Comparison of ENCODE assay signal across 1 cellular context in genomic region chr19:5827891-5828660, GRCh38.
TF ChIP-seq lines count a peak whose summit lies in the region.

No MANE protein-coding gene starts in this region.

TF ChIP-seq in GM12878, 131 proteins besides CTCF, POLR2A, EP300 and RAD21 (continues in another document):
- no peak for TF ChIP-seq RB1 (IDR thresholded peaks at IDR 0.05; ENCODE audit: borderline replicate concordance)
- no peak for TF ChIP-seq KDM1A (IDR thresholded peaks at IDR 0.05; ENCODE audit: borderline replicate concordance)
- no peak for TF ChIP-seq IRF5 (IDR thresholded peaks at IDR 0.05; ENCODE audit: borderline replicate concordance)
- TF ChIP-seq ZNF622 (IDR thresholded peaks at IDR 0.05) = no peak
- TF ChIP-seq RFX5 (IDR thresholded peaks at IDR 0.05; ENCODE audit: low read depth, low read length) = no peak
- no peak for TF ChIP-seq NR2C2 (IDR thresholded peaks at IDR 0.05; ENCODE audit: borderline replicate concordance, control insufficient read depth, insufficient read length, low read depth)
- TF ChIP-seq SUZ12 (IDR thresholded peaks at IDR 0.05; ENCODE audit: unreplicated experiment) = no peak
- TF ChIP-seq CUX1 (IDR thresholded peaks at IDR 0.05; ENCODE audit: insufficient replicate concordance, low read depth, low read length) = no peak
- no peak for TF ChIP-seq BCL11A (IDR thresholded peaks at IDR 0.05; ENCODE audit: low read depth, low read length)
- TF ChIP-seq NFXL1 (IDR thresholded peaks at IDR 0.05; ENCODE audit: borderline replicate concordance) = no peak
- no peak for TF ChIP-seq SRF (IDR thresholded peaks at IDR 0.05; ENCODE audit: low read depth in 2 of 2, low read length in 2 of 2)
- TF ChIP-seq, protein P1, sequence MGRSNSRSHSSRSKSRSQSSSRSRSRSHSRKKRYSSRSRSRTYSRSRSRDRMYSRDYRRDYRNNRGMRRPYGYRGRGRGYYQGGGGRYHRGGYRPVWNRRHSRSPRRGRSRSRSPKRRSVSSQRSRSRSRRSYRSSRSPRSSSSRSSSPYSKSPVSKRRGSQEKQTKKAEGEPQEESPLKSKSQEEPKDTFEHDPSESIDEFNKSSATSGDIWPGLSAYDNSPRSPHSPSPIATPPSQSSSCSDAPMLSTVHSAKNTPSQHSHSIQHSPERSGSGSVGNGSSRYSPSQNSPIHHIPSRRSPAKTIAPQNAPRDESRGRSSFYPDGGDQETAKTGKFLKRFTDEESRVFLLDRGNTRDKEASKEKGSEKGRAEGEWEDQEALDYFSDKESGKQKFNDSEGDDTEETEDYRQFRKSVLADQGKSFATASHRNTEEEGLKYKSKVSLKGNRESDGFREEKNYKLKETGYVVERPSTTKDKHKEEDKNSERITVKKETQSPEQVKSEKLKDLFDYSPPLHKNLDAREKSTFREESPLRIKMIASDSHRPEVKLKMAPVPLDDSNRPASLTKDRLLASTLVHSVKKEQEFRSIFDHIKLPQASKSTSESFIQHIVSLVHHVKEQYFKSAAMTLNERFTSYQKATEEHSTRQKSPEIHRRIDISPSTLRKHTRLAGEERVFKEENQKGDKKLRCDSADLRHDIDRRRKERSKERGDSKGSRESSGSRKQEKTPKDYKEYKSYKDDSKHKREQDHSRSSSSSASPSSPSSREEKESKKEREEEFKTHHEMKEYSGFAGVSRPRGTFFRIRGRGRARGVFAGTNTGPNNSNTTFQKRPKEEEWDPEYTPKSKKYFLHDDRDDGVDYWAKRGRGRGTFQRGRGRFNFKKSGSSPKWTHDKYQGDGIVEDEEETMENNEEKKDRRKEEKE (IDR thresholded peaks at IDR 0.05) = no peak
- TF ChIP-seq EGR1 (IDR thresholded peaks at IDR 0.05; ENCODE audit: borderline replicate concordance in 1 of 2, low read depth in 2 of 2, low read length in 2 of 2) = no peak
- no peak for TF ChIP-seq IKZF2 (IDR thresholded peaks at IDR 0.05)
- no peak for TF ChIP-seq HDAC2 (IDR thresholded peaks at IDR 0.05)
- no peak for TF ChIP-seq SMAD1 (IDR thresholded peaks at IDR 0.05; ENCODE audit: low read depth, partially characterized antibody)
- TF ChIP-seq LARP7 (IDR thresholded peaks at IDR 0.05) = peak; percentile 44; the same call in 1 of the 2 replicates
- TF ChIP-seq CBFB (IDR thresholded peaks at IDR 0.05; ENCODE audit: low read depth) = peak; percentile 94
- peak; percentile 72; the same call in 1 of the 2 replicates for TF ChIP-seq POLR2AphosphoS2 (IDR thresholded peaks at IDR 0.05; ENCODE audit: low read depth, low read length)
- TF ChIP-seq RELB (IDR thresholded peaks at IDR 0.05; ENCODE audit: low read depth) = no peak
- TF ChIP-seq, protein P2, sequence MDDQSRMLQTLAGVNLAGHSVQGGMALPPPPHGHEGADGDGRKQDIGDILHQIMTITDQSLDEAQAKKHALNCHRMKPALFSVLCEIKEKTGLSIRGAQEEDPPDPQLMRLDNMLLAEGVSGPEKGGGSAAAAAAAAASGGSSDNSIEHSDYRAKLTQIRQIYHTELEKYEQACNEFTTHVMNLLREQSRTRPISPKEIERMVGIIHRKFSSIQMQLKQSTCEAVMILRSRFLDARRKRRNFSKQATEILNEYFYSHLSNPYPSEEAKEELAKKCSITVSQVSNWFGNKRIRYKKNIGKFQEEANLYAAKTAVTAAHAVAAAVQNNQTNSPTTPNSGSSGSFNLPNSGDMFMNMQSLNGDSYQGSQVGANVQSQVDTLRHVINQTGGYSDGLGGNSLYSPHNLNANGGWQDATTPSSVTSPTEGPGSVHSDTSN (IDR thresholded peaks at IDR 0.05; ENCODE audit: insufficient replicate concordance, low read depth, low read length) = peak; percentile 4
- TF ChIP-seq SPI1 (IDR thresholded peaks at IDR 0.05; ENCODE audit: borderline replicate concordance, insufficient read depth, low read depth, low read length) = no peak
- no peak for TF ChIP-seq FOXM1 (IDR thresholded peaks at IDR 0.05; ENCODE audit: low read depth, low read length)
- TF ChIP-seq, protein P3, sequence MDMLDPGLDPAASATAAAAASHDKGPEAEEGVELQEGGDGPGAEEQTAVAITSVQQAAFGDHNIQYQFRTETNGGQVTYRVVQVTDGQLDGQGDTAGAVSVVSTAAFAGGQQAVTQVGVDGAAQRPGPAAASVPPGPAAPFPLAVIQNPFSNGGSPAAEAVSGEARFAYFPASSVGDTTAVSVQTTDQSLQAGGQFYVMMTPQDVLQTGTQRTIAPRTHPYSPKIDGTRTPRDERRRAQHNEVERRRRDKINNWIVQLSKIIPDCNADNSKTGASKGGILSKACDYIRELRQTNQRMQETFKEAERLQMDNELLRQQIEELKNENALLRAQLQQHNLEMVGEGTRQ (IDR thresholded peaks at IDR 0.05; ENCODE audit: borderline replicate concordance, low read depth, low read length) = no peak
- TF ChIP-seq JUND (IDR thresholded peaks at IDR 0.05; ENCODE audit: low read depth, low read length) = no peak
- TF ChIP-seq WRNIP1 (IDR thresholded peaks at IDR 0.05; ENCODE audit: borderline replicate concordance, low read depth, low read length) = no peak
- TF ChIP-seq PRDM15 (CRISPR knock-in tag; IDR thresholded peaks at IDR 0.05) = no peak
- peak in 1 of 2 experiments; percentile 66; a peak in 2 of 4 replicates for TF ChIP-seq BHLHE40 (IDR thresholded peaks at IDR 0.05; ENCODE audit: borderline replicate concordance in 1 of 2, low read depth in 2 of 2, low read length in 1 of 2)
- TF ChIP-seq STAT3 (IDR thresholded peaks at IDR 0.05; ENCODE audit: low read depth, low read length) = no peak
- TF ChIP-seq NKRF (conservative IDR thresholded peaks at IDR 0.05) = no peak
- no peak for TF ChIP-seq RUNX3 (IDR thresholded peaks at IDR 0.05; ENCODE audit: low read length)
- TF ChIP-seq EZH2 (IDR thresholded peaks at IDR 0.05; ENCODE audit: borderline replicate concordance, control insufficient read depth, low read depth, low read length) = no peak
- TF ChIP-seq CBX3 (IDR thresholded peaks at IDR 0.05; ENCODE audit: borderline replicate concordance, low read depth) = no peak
- TF ChIP-seq, protein P4, sequence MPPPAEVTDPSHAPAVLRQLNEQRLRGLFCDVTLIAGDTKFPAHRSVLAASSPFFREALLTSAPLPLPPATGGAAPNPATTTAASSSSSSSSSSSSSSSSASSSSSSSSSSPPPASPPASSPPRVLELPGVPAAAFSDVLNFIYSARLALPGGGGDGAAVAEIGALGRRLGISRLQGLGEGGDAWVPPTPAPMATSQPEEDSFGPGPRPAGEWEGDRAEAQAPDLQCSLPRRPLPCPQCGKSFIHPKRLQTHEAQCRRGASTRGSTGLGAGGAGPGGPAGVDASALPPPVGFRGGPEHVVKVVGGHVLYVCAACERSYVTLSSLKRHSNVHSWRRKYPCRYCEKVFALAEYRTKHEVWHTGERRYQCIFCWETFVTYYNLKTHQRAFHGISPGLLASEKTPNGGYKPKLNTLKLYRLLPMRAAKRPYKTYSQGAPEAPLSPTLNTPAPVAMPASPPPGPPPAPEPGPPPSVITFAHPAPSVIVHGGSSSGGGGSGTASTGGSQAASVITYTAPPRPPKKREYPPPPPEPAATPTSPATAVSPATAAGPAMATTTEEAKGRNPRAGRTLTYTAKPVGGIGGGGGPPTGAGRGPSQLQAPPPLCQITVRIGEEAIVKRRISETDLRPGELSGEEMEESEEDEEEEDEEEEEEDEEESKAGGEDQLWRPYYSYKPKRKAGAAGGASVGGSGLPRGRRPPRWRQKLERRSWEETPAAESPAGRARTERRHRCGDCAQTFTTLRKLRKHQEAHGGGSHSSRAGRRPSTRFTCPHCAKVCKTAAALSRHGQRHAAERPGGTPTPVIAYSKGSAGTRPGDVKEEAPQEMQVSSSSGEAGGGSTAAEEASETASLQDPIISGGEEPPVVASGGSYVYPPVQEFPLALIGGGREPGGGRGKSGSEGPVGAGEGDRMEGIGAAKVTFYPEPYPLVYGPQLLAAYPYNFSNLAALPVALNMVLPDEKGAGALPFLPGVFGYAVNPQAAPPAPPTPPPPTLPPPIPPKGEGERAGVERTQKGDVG (CRISPR knock-in tag; IDR thresholded peaks at IDR 0.05) = no peak
- no peak for TF ChIP-seq MEF2B (IDR thresholded peaks at IDR 0.05; ENCODE audit: partially characterized antibody, poor library complexity, severe bottlenecking)
- TF ChIP-seq SMARCA5 (IDR thresholded peaks at IDR 0.05) = no peak
